ENCODE assay signal across 9 cellular contexts in genomic region chr1:225464851-225465792, GRCh38. TPM values are rescaled to one million over a fixed set of nuclear protein-coding genes. Genes with fewer than 3 reads are reported as not detected.
DNase-seq lines count a peak whose midpoint lies in the region; ATAC-seq and TF ChIP-seq lines count a peak whose summit lies in the region.
"Had no signal": no experiment of that assay in that cellular context is flagged by ENCODE, and none has a peak within 500 bp of the region (broad histone marks: within the 10 kb centered on the region; RNA-seq: fewer than 3 reads in every experiment).

No MANE protein-coding gene starts in this region.

- peaks cover 61% of the 10 kb centered on the region for H3K4me1 Mint-ChIP-seq in brain
- peaks cover 64 to 68% of the 10 kb centered on the region in 2 donors for H3K4me1 Mint-ChIP-seq in natural killer cell treated with Interleukin-12 subunit alpha and Interleukin-12 subunit beta and Interleukin-15 and Interleukin-18, amount 100 ng/mL, for 72 hours (ENCODE audit: low read depth in 2 of 2)

- H3K27ac Mint-ChIP-seq in brain: peak overlapping the region in 4 of 5 experiments; percentile 44 to 97 (median 64)
- peak overlapping the region; percentile 100 for H3K27ac Mint-ChIP-seq in natural killer cell treated with Interleukin-12 subunit alpha and Interleukin-12 subunit beta and Interleukin-15 and Interleukin-18, amount 100 ng/mL, for 72 hours

- H3K9me3 Mint-ChIP-seq in brain: peaks cover 0 to 4% (median 0%) of the 10 kb centered on the region in 5 experiments
- H3K9me3 Mint-ChIP-seq in natural killer cell treated with Interleukin-12 subunit alpha and Interleukin-12 subunit beta and Interleukin-15 and Interleukin-18, amount 100 ng/mL, for 72 hours: no peaks in the 10 kb centered on the region

- DNase-seq in COLO668 (lab: John Stamatoyannopoulos, UW; ENCODE audit: unreplicated experiment) (peak; percentile 79), M059J (ENCODE audit: low read depth) (peak; percentile 30), foreskin melanocyte (no peak), hepatic stellate cell (ENCODE audit: low spot score) (no peak)
- DNase-seq in natural killer cell treated with Interleukin-12 subunit alpha and Interleukin-12 subunit beta and Interleukin-15 and Interleukin-18, amount 100 ng/mL, for 72 hours (ENCODE audit: low spot score): no peak
- DNase-seq: NCI-H1092 treated with DMSO at 0.1 percent for 48 hours had no signal

- no peak for TF ChIP-seq CTCF in brain (conservative IDR thresholded peaks at IDR 0.05)

- H3K4me3 Mint-ChIP-seq in brain: peak overlapping the region in 2 of 5 experiments; percentile 32 to 40
- H3K4me3 Mint-ChIP-seq in natural killer cell treated with Interleukin-12 subunit alpha and Interleukin-12 subunit beta and Interleukin-15 and Interleukin-18, amount 100 ng/mL, for 72 hours: peak overlapping the region; percentile 75

- peaks cover 5% of the 10 kb centered on the region for H3K27me3 Mint-ChIP-seq in brain
- H3K27me3 Mint-ChIP-seq in natural killer cell treated with Interleukin-12 subunit alpha and Interleukin-12 subunit beta and Interleukin-15 and Interleukin-18, amount 100 ng/mL, for 72 hours: no peaks in the 10 kb centered on the region

- no peak for ATAC-seq in natural killer cell treated with Interleukin-12 subunit alpha and Interleukin-12 subunit beta and Interleukin-15 and Interleukin-18, amount 100 ng/mL, for 72 hours
- ATAC-seq in HG02870 (IDR thresholded peaks at IDR 0.05; ENCODE audit: unreplicated experiment) (no peak), GM21390 (IDR thresholded peaks at IDR 0.05; ENCODE audit: unreplicated experiment) (no peak)

- no peaks in the 10 kb centered on the region for H3K36me3 Mint-ChIP-seq in brain
- H3K36me3 Mint-ChIP-seq in natural killer cell treated with Interleukin-12 subunit alpha and Interleukin-12 subunit beta and Interleukin-15 and Interleukin-18, amount 100 ng/mL, for 72 hours: no peaks in the 10 kb centered on the region

RNA-seq across cellular contexts. Expression of gene LBR, which starts 37.3 kb away (rescaled TPM):
- 40.7 and 57.1 TPM in 2 replicates for total RNA-seq in M059J (2014; rRNA removed; shearing (Covaris generic))
- polyA plus RNA-seq in brain (ENCODE audit: insufficient read depth, low read depth, low replicate concordance): 24.4 TPM
- 100 to 1,000 TPM; 127 to 173 TPM for total RNA-seq in natural killer cell treated with Interleukin-12 subunit alpha and Interleukin-12 subunit beta and Interleukin-15 and Interleukin-18, amount 100 ng/mL, for 72 hours

Comparison
In these comparisons a context has a peak if more than half of its experiments do, and no peak if none do; other contexts are left out.
1. DNase-seq: peak in COLO668 (single experiment) and M059J (single experiment); none in natural killer cell treated with Interleukin-12 subunit alpha and Interleukin-12 subunit beta and Interleukin-15 and Interleukin-18, amount 100 ng/mL, for 72 hours (single experiment), foreskin melanocyte (single experiment) and hepatic stellate cell (single experiment).